ENCODE assay signal across 1 cellular context in the genomic region with DNA sequence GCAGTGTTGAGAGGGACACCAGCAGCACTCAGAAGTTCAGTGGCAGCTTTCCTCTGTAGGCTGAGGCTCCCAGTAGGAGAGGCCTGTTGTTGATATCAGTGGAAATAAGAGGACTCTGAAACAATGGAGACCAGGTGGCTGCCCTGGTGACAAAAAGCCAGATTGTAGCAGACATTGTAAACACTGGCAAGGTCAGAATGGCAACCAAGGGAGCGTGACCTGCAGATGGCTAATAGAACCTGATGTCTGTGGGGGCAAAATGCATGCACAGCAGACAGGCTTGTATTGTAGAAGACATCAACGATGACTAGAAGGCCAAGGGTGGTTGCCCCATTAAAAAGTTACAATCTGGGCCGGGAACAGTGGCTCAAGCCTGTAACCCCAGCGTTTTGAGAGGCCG.
A peak's percentile ranks its signal among the peaks of the same experiment; 100 is the strongest.
TF ChIP-seq lines count a peak whose summit lies in the region.

No MANE protein-coding gene starts in this region.

TF ChIP-seq in HepG2, 621 proteins besides CTCF, POLR2A, EP300 and RAD21 (continued from another document):
- TF ChIP-seq GMEB2 (CRISPR knock-in tag; IDR thresholded peaks at IDR 0.05; ENCODE audit: low read depth): no peak
- TF ChIP-seq, protein P1, sequence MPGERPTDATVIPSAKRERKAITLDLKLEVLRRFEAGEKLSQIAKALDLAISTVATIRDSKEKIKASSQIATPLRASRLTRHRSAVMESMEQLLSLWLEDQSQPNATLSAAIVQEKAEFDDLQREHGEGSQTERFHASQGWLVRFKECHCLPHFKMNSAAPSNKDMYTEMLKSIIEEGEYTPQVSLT (CRISPR knock-in tag; IDR thresholded peaks at IDR 0.05; ENCODE audit: borderline replicate concordance, low read depth): no peak
- peak; percentile 99 for TF ChIP-seq SOX5 (CRISPR knock-in tag; IDR thresholded peaks at IDR 0.05; ENCODE audit: borderline replicate concordance)
- no peak for TF ChIP-seq SP140L (CRISPR knock-in tag; IDR thresholded peaks at IDR 0.05; ENCODE audit: borderline replicate concordance)
- TF ChIP-seq, protein P2, sequence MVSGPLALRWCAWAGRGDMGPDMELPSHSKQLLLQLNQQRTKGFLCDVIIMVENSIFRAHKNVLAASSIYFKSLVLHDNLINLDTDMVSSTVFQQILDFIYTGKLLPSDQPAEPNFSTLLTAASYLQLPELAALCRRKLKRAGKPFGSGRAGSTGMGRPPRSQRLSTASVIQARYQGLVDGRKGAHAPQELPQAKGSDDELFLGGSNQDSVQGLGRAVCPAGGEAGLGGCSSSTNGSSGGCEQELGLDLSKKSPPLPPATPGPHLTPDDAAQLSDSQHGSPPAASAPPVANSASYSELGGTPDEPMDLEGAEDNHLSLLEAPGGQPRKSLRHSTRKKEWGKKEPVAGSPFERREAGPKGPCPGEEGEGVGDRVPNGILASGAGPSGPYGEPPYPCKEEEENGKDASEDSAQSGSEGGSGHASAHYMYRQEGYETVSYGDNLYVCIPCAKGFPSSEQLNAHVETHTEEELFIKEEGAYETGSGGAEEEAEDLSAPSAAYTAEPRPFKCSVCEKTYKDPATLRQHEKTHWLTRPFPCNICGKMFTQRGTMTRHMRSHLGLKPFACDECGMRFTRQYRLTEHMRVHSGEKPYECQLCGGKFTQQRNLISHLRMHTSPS (CRISPR knock-in tag; IDR thresholded peaks at IDR 0.05; ENCODE audit: low read depth): 0 out of 2 replicates have a peak, but pooled peaks have one; percentile 58
- TF ChIP-seq FOXJ3 (CRISPR knock-in tag; IDR thresholded peaks at IDR 0.05; ENCODE audit: borderline replicate concordance): no peak
- peak; percentile 39; the same call in 1 of the 2 replicates for TF ChIP-seq NCOR1 (IDR thresholded peaks at IDR 0.05; ENCODE audit: borderline replicate concordance, low read length)
- TF ChIP-seq CREM (IDR thresholded peaks at IDR 0.05): peak; percentile 22; the same call in 1 of the 2 replicates
- TF ChIP-seq CREM (CRISPR knock-in tag; IDR thresholded peaks at IDR 0.05): no peak
- TF ChIP-seq ELF1 (CRISPR knock-in tag; IDR thresholded peaks at IDR 0.05): no peak
- TF ChIP-seq MZF1 (CRISPR knock-in tag; IDR thresholded peaks at IDR 0.05; ENCODE audit: borderline replicate concordance): no peak
- TF ChIP-seq TEAD3 (CRISPR knock-in tag; optimal IDR thresholded peaks at IDR 0.05; ENCODE audit: borderline replicate concordance): peak; percentile 23
- TF ChIP-seq NPAS2 (CRISPR knock-in tag; IDR thresholded peaks at IDR 0.05; ENCODE audit: borderline replicate concordance): no peak
- TF ChIP-seq CERS6 (CRISPR knock-in tag; IDR thresholded peaks at IDR 0.05): no peak
- no peak for TF ChIP-seq TCF7L2 (IDR thresholded peaks at IDR 0.05; ENCODE audit: low read depth, low read length)
- no peak for TF ChIP-seq ZFP36 (IDR thresholded peaks at IDR 0.05; ENCODE audit: borderline replicate concordance, low read depth, low read length, partially characterized antibody)
- no peak for TF ChIP-seq NBN (conservative IDR thresholded peaks at IDR 0.05)
- TF ChIP-seq ZNF331 (CRISPR knock-in tag; IDR thresholded peaks at IDR 0.05): peak; percentile 42; the same call in 1 of the 2 replicates
- peak; percentile 25; the same call in 1 of the 2 replicates for TF ChIP-seq BHLHE40 (IDR thresholded peaks at IDR 0.05; ENCODE audit: low read length)
- no peak for TF ChIP-seq ZNF24 (IDR thresholded peaks at IDR 0.05)
- no peak for TF ChIP-seq NFYB (CRISPR knock-in tag; IDR thresholded peaks at IDR 0.05)
- TF ChIP-seq RXRB (CRISPR knock-in tag; IDR thresholded peaks at IDR 0.05; ENCODE audit: borderline replicate concordance): peak; percentile 78
- no peak for TF ChIP-seq ZBTB33 (CRISPR knock-in tag; IDR thresholded peaks at IDR 0.05)
- no peak for TF ChIP-seq MIER2 (CRISPR knock-in tag; IDR thresholded peaks at IDR 0.05)
